Comparison of ENCODE assay signal across 2 cellular contexts in genomic region chr2:215790548-215791421, GRCh38.
TF ChIP-seq lines count a peak whose summit lies in the region.

No MANE protein-coding gene starts in this region.

TF ChIP-seq in GM23338, 12 proteins besides CTCF, POLR2A, EP300 and RAD21:
- TF ChIP-seq CREB1 (CRISPR knock-in tag; IDR thresholded peaks at IDR 0.05; ENCODE audit: low read depth) (no peak), ZNF114 (CRISPR knock-in tag; IDR thresholded peaks at IDR 0.05) (no peak), ETS1 (IDR thresholded peaks at IDR 0.05) (no peak), JUNB (IDR thresholded peaks at IDR 0.05; ENCODE audit: unreplicated experiment) (no peak), REST (IDR thresholded peaks at IDR 0.05; ENCODE audit: unreplicated experiment) (no peak), EZH2 (IDR thresholded peaks at IDR 0.05; ENCODE audit: low read depth, unreplicated experiment) (no peak), STAT1 (IDR thresholded peaks at IDR 0.05; ENCODE audit: unreplicated experiment) (no peak), EZH2phosphoT487 (IDR thresholded peaks at IDR 0.05; ENCODE audit: unreplicated experiment) (no peak), ZNF462 (CRISPR knock-in tag; IDR thresholded peaks at IDR 0.05) (no peak), NANOG (IDR thresholded peaks at IDR 0.05; ENCODE audit: borderline replicate concordance) (no peak), ZNF331 (CRISPR knock-in tag; IDR thresholded peaks at IDR 0.05; ENCODE audit: low read depth) (no peak), POLR2AphosphoS5 (IDR thresholded peaks at IDR 0.05; ENCODE audit: low read depth) (no peak)

TF ChIP-seq in H1, 55 proteins besides CTCF, POLR2A, EP300 and RAD21:
- TF ChIP-seq CHD1 (IDR thresholded peaks at IDR 0.05; ENCODE audit: low read depth, low read length) (no peak), USF2 (IDR thresholded peaks at IDR 0.05; ENCODE audit: low read length) (no peak), BRCA1 (IDR thresholded peaks at IDR 0.05; ENCODE audit: low read depth, low read length) (no peak), HDAC2 (IDR thresholded peaks at IDR 0.05; ENCODE audit: borderline replicate concordance in 1 of 2, low read depth in 2 of 2, low read length in 2 of 2) (no peak), SAP30 (IDR thresholded peaks at IDR 0.05; ENCODE audit: insufficient read depth, insufficient replicate concordance, low read length) (no peak), SUZ12 (IDR thresholded peaks at IDR 0.05; ENCODE audit: low read length) (no peak), CBX5 (IDR thresholded peaks at IDR 0.05; ENCODE audit: low read depth, low read length) (no peak), TAF1 (IDR thresholded peaks at IDR 0.05; ENCODE audit: low read depth, low read length) (no peak), ZNF274 (IDR thresholded peaks at IDR 0.05; ENCODE audit: borderline replicate concordance, extremely low read depth, low read length) (no peak), MAFK (IDR thresholded peaks at IDR 0.05; ENCODE audit: low read depth, low read length) (no peak), TEAD4 (IDR thresholded peaks at IDR 0.05; ENCODE audit: low read depth, low read length) (no peak), MAX (IDR thresholded peaks at IDR 0.05) (no peak)
TF ChIP-seq in H1: peak in this region for 0.
